8 cellular contexts compared by ENCODE assay signal in the genomic region with DNA sequence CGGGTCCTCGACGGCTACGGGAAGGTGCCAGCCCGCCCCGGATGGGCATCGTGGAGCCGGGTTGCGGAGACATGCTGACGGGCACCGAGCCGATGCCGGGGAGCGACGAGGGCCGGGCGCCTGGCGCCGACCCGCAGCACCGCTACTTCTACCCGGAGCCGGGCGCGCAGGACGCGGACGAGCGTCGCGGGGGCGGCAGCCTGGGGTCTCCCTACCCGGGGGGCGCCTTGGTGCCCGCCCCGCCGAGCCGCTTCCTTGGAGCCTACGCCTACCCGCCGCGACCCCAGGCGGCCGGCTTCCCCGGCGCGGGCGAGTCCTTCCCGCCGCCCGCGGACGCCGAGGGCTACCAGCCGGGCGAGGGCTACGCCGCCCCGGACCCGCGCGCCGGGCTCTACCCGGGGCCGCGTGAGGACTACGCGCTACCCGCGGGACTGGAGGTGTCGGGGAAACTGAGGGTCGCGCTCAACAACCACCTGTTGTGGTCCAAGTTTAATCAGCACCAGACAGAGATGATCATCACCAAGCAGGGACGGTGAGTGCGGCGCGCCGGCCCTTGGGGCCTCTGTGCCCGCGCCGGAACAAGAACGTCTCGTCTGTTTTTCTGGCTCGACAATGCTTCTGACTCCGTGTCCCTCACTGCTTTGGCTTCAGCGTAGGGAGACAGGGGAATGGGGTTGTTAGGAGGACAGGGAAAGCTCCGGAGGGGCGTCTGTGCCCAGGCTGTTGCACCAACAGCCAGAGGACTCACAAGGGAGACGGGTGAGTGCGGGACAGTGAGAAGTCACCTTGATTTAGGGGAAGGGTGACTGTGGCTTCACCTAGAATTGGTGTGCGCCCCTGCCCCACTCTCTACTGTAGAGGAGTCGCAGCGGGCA. TPM values are rescaled to one million over a fixed set of nuclear protein-coding genes. Genes with fewer than 3 reads are reported as not detected.
DNase-seq lines count a peak whose midpoint lies in the region; ATAC-seq, FAIRE-seq and TF ChIP-seq lines count a peak whose summit lies in the region.

No MANE protein-coding gene starts in this region.

- peaks cover 73% of the 10 kb centered on the region for H3K27me3 ChIP-seq in astrocyte (ENCODE audit: insufficient read depth, low read length)
- peaks cover 75 to 76% of the 10 kb centered on the region in 2 experiments for H3K27me3 ChIP-seq in mesenchymal stem cell (ENCODE audit: control insufficient read depth in 1 of 2, insufficient read depth in 1 of 2, low read length in 2 of 2)
- H3K27me3 ChIP-seq in aorta (ENCODE audit: control insufficient read depth in 1 of 2, insufficient read depth in 2 of 2, low read length in 1 of 2), result peaks cover 0 to 1% of the 10 kb centered on the region in 2 donors

- no peak overlapping the region for H3K4me3 Mint-ChIP-seq in astrocyte (ENCODE audit: unreplicated experiment)

- H3K23ac ChIP-seq in mesenchymal stem cell (ENCODE audit: low read length in 2 of 2), result no peak overlapping the region

- H2AK5ac ChIP-seq in mesenchymal stem cell (ENCODE audit: low read length, severe bottlenecking), result no peak overlapping the region

- no peak overlapping the region for H2BK5ac ChIP-seq in mesenchymal stem cell (ENCODE audit: low read depth, low read length, poor library complexity, severe bottlenecking)

- CTCF ChIA-PET in A549 (lab: Yijun Ruan, JAX), result interaction anchor here (0.7 to 11.2 kb wide), 27 partner anchors 8 to 110 kb away, joined by 3 to 87 read pairs (median 5); no protein-coding TSS in a partner anchor

- H3K9ac ChIP-seq in astrocyte (ENCODE audit: low read length), result no peak overlapping the region
- peak overlapping the region; percentile 32 for H3K9ac ChIP-seq in mesenchymal stem cell (ENCODE audit: low read length)

- H3K36me3 Mint-ChIP-seq in astrocyte (ENCODE audit: low read depth, unreplicated experiment), result peaks cover 2% of the 10 kb centered on the region

- H3K4me3 ChIP-seq in A549 (peak overlapping the region; percentile 48), astrocyte (ENCODE audit: insufficient read depth, low read depth, low read length) (no peak overlapping the region), mesenchymal stem cell (ENCODE audit: insufficient read depth in 1 of 2, low read depth in 1 of 2, low read length in 2 of 2) (peak overlapping the region; percentile 46 to 65), aorta (ENCODE audit: low read length in 2 of 2) (peak overlapping the region; percentile 2 to 35)

- H3K9me3 ChIP-seq in A549 (no peaks in the 10 kb centered on the region), astrocyte (ENCODE audit: insufficient read depth, low read depth, low read length) (no peaks in the 10 kb centered on the region), mesenchymal stem cell (ENCODE audit: control insufficient read depth, low read length) (no peaks in the 10 kb centered on the region), aorta (ENCODE audit: control insufficient read depth, low read length) (no peaks in the 10 kb centered on the region)

- H2BK120ac ChIP-seq in mesenchymal stem cell (ENCODE audit: low read depth, low read length), result no peak overlapping the region

- no peaks in the 10 kb centered on the region for H3K79me1 ChIP-seq in mesenchymal stem cell (replicated peaks; ENCODE audit: low read length, poor library complexity, severe bottlenecking)

- no peak for TF ChIP-seq EP300 in A549 (IDR thresholded peaks at IDR 0.05)

- FAIRE-seq in A549 (lab: Jason Lieb, UNC) (no peak), astrocyte (lab: Jason Lieb, UNC) (no peak)

- H2AFZ ChIP-seq in astrocyte (ENCODE audit: low read depth, low read length) (no peak overlapping the region), mesenchymal stem cell (ENCODE audit: low read depth, low read length) (no peak overlapping the region)

- H3K36me3 ChIP-seq in astrocyte (ENCODE audit: insufficient read depth, low read length) (no peaks in the 10 kb centered on the region), mesenchymal stem cell (ENCODE audit: control insufficient read depth in 1 of 2, insufficient read depth in 2 of 2, low read depth in 1 of 2, low read length in 2 of 2) (no peaks in the 10 kb centered on the region), aorta (ENCODE audit: control insufficient read depth in 1 of 2, insufficient read depth in 2 of 2, low read length in 1 of 2) (no peaks in the 10 kb centered on the region)

- no peak overlapping the region for H4K8ac ChIP-seq in mesenchymal stem cell (ENCODE audit: low read length)

- no peak overlapping the region for H3K4ac ChIP-seq in mesenchymal stem cell (ENCODE audit: low read depth in 1 of 2, low read length in 2 of 2)

- H2BK12ac ChIP-seq in mesenchymal stem cell (ENCODE audit: low read length in 2 of 2), result no peak overlapping the region

- H3K14ac ChIP-seq in mesenchymal stem cell (ENCODE audit: low read length in 2 of 2), result no peak overlapping the region

- TF ChIP-seq RAD21 in A549 (conservative IDR thresholded peaks at IDR 0.05 in 1 of 2, IDR thresholded peaks at IDR 0.05 in 1 of 2), result no peak; a peak in 1 of 5 replicates

- ATAC-seq in A549 (peak; percentile 63 to 73), GM19351 (IDR thresholded peaks at IDR 0.05; ENCODE audit: unreplicated experiment) (peak; percentile 8), HG03520 (IDR thresholded peaks at IDR 0.05; ENCODE audit: unreplicated experiment) (peak; percentile 20), aorta (ENCODE audit: low FRiP score) (no peak)

- H4K91ac ChIP-seq in mesenchymal stem cell (ENCODE audit: low read length), result no peak overlapping the region

- H2BK15ac ChIP-seq in mesenchymal stem cell (ENCODE audit: low read depth, poor library complexity, severe bottlenecking), result no peak overlapping the region

- DNase-seq in A549 (ENCODE audit: low read depth in 1 of 2, low spot score in 1 of 2), result no peak
- no peak for DNase-seq in astrocyte (ENCODE audit: low read depth)
- DNase-seq in mesenchymal stem cell, result no peak
- DNase-seq in aorta, result peak; percentile 42 to 74
- no peak for DNase-seq in NCI-H2081 treated with DMSO at 0.1 percent for 48 hours (lab: John Stamatoyannopoulos, UW)
- no peak for DNase-seq in NCI-H1436 (lab: John Stamatoyannopoulos, UW)

- no peaks in the 10 kb centered on the region for H3K9me3 Mint-ChIP-seq in astrocyte (ENCODE audit: unreplicated experiment)

- POLR2A ChIA-PET in A549 (lab: Yijun Ruan, JAX), result interaction anchor here (0.6 to 1.2 kb wide), 3 partner anchors 56 to 732 kb away, joined by 3 to 11 read pairs (median 4); partner anchors contain the start of genes LRRC46 and MRPL10

- 0 out of 3 replicates have a peak, but pooled peaks cover 4% of the 10 kb centered on the region for H3K4me1 ChIP-seq in A549
- H3K4me1 ChIP-seq in astrocyte (ENCODE audit: insufficient read depth, low read length), result no peaks in the 10 kb centered on the region
- peaks cover 14% of the 10 kb centered on the region for H3K4me1 ChIP-seq in mesenchymal stem cell (ENCODE audit: control insufficient read depth, insufficient read depth, low read depth, low read length)
- no peaks in the 10 kb centered on the region for H3K4me1 ChIP-seq in aorta (ENCODE audit: control insufficient read depth in 1 of 2, insufficient read depth in 2 of 2, low read length in 2 of 2)

- no peak overlapping the region for H3K27ac Mint-ChIP-seq in astrocyte (ENCODE audit: unreplicated experiment)

- peaks cover 77% of the 10 kb centered on the region for H3K27me3 Mint-ChIP-seq in astrocyte (ENCODE audit: low read depth, unreplicated experiment)

- TF ChIP-seq POLR2A in A549 (IDR thresholded peaks at IDR 0.05; ENCODE audit: low read length), result no peak

- no peaks in the 10 kb centered on the region for H3K4me1 Mint-ChIP-seq in astrocyte (ENCODE audit: low read depth, unreplicated experiment)

- intact Hi-C loops in aorta (cut with DNase I), result no loop called here

- no peak overlapping the region for H3K18ac ChIP-seq in mesenchymal stem cell (ENCODE audit: low read depth in 1 of 2, low read length in 2 of 2)

- WGBS in A549 (ENCODE audit: missing lambda C conversion rate), result 41% methylated on average over 37 of the region's 93 CpGs
- WGBS in mesenchymal stem cell, result 7% methylated on average over 91 of the region's 93 CpGs
- 2% methylated on average over 79 to 93 of the region's 93 CpGs for WGBS in aorta, 2 donors

- H4K20me1 ChIP-seq in astrocyte (ENCODE audit: insufficient read depth, low read length), result peaks cover 8% of the 10 kb centered on the region

- peak overlapping the region; percentile 88 for H3K4me2 ChIP-seq in A549
- peak overlapping the region; percentile 52 for H3K4me2 ChIP-seq in astrocyte (ENCODE audit: low read length)
- H3K4me2 ChIP-seq in mesenchymal stem cell (ENCODE audit: low read length, poor library complexity, severe bottlenecking), result peak overlapping the region; percentile 62

- no peaks in the 10 kb centered on the region for H3K79me2 ChIP-seq in astrocyte (ENCODE audit: insufficient read depth, low read length)

- TF ChIP-seq CTCF in A549 (IDR thresholded peaks at IDR 0.05) (no peak), astrocyte (IDR thresholded peaks at IDR 0.05; ENCODE audit: insufficient read depth, low read depth, low read length) (no peak)

- H3K27ac ChIP-seq in A549 (peak overlapping the region in 1 of 2 experiments; percentile 74; a peak in 3 of 6 replicates), astrocyte (ENCODE audit: low read depth, low read length) (no peak overlapping the region), mesenchymal stem cell (ENCODE audit: low read length, poor library complexity, severe bottlenecking) (no peak overlapping the region), aorta (ENCODE audit: low read depth in 1 of 2, low read length in 2 of 2) (no peak overlapping the region)

TF ChIP-seq in A549, 52 proteins besides CTCF, POLR2A, EP300 and RAD21 (continues in another document):
- TF ChIP-seq ZNF302 (CRISPR knock-in tag; IDR thresholded peaks at IDR 0.05), result no peak
- TF ChIP-seq TFCP2L1 (CRISPR knock-in tag; IDR thresholded peaks at IDR 0.05), result no peak

RNA-seq across cellular contexts. Expression of gene TBX21, which starts 0.6 kb away (rescaled TPM):
- polyA plus RNA-seq in A549 (2011; rRNA removed) (0.03 TPM in 1 of 2 replicates, not detected in the other), A549 (2017; fragmentation: RNase III; extraction: RNeasy Plus Mini Kit Qiagen cat#74134 plus additional on column Dnase treatment) (0.04 TPM in 1 of 3 replicates, not detected in the others), aorta (not detected)
- 0.04 TPM in 1 of 2 replicates, not detected in the other for polyA plus RNA-seq in A549 (2012; cell fraction: cytosol; rRNA removed)
- 0.02 TPM in 1 of 2 replicates, not detected in the other for polyA plus RNA-seq in A549 (2012; cell fraction: nucleus; rRNA removed)
- polyA minus RNA-seq in A549 (2011; rRNA and poly(A)+ RNA removed), result not detected in 2 replicates
- total RNA-seq in astrocyte (not detected in 2 replicates), aorta (under 1 TPM; 0.39 to 0.99 TPM)
- not detected for polyA plus RNA-seq in mesenchymal stem cell (2013, experiment 1 of 2)
- polyA plus RNA-seq in mesenchymal stem cell (2013, experiment 2 of 2), result not detected

RNA-seq across cellular contexts. Expression of gene TBKBP1, which starts 39.7 kb away (rescaled TPM):
- 3.3 and 3.4 TPM in 2 replicates for polyA plus RNA-seq in A549 (2011; rRNA removed)
- 5.8 and 8.3 TPM in 2 replicates for polyA plus RNA-seq in A549 (2012; cell fraction: cytosol; rRNA removed)
- polyA plus RNA-seq in A549 (2012; cell fraction: nucleus; rRNA removed), result 12.9 and 18.7 TPM in 2 replicates
- polyA plus RNA-seq in A549 (2017; fragmentation: RNase III; extraction: RNeasy Plus Mini Kit Qiagen cat#74134 plus additional on column Dnase treatment), result 7.1 to 9.5 TPM (median 9.3 TPM) in 3 replicates
- 3.0 and 3.7 TPM in 2 replicates for polyA minus RNA-seq in A549 (2011; rRNA and poly(A)+ RNA removed)
- 26.7 and 28.2 TPM in 2 replicates for total RNA-seq in astrocyte
- 11.9 TPM for polyA plus RNA-seq in mesenchymal stem cell (2013, experiment 1 of 2)
- polyA plus RNA-seq in mesenchymal stem cell (2013, experiment 2 of 2), result 11.7 TPM
- total RNA-seq in aorta, result 10 to 100 TPM; 13.2 to 20.2 TPM
- polyA plus RNA-seq in aorta, result 10 to 100 TPM in 1 of 2 donors, 1 to 10 TPM in 1; 9.3 to 16.2 TPM

Comparison
In these comparisons a context has a peak if more than half of its experiments do, and no peak if none do; other contexts are left out.
1. DNase-seq: peak in aorta (2 of 2); none in A549 (0 of 2), astrocyte (single experiment), mesenchymal stem cell (single experiment), NCI-H2081 treated with DMSO at 0.1 percent for 48 hours (single experiment) and NCI-H1436 (single experiment).
2. Peak in every context shown above with its lines, with median percentiles within 50 percentile points of each other: H3K4me2 ChIP-seq.